8 cellular contexts compared by ENCODE assay signal in the genomic region with DNA sequence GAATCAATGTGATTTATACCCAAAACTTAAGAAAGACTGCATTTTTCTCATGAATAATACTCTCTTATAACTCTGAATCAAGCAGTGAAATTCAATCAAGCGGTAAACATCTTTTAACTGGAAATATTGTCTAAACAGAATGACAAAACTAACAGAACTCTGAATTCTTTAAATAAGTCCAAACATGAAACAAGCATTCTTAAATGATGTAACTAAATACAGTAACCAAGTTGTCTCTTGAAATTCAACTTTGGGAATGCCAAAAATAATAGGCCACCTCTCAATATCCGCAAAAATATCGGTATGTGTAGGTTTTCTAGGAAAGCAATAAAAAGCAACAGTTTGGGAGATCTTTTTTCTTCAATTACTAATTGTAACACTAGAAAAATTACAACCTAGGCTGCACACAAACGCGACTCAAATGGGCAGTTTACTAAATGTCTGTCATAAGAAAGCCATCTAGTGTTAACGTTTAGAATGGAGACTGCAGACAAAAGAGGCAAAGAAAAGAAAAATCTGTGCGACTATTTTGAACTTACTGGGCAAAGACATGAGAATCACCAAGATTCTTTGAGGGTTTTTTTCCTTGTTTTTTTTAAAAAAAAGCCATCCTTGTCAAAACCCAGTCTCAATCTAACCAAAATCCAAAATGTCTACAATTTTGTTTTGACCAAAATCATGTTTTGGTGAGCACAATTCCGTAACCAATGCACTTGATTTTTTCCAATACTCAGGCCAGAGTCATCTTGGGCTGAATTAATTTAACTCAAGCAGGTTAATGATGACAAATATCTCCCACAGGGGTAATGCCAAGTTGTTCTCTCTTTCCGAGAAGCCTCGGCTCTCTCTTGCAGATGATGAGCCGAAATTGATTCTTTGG. TPM values are rescaled to one million over a fixed set of nuclear protein-coding genes. Genes with fewer than 3 reads are reported as not detected.
DNase-seq lines count a peak whose midpoint lies in the region; ATAC-seq, FAIRE-seq and TF ChIP-seq lines count a peak whose summit lies in the region.

No MANE protein-coding gene starts in this region.

- H3K4me3 Mint-ChIP-seq in activated CD8-positive, alpha-beta T cell treated with anti-CD3 and anti-CD28 coated beads for 36 hours = peak overlapping the region; percentile 76

- peak; percentile 49 for TF ChIP-seq CTCF in D721Med (IDR thresholded peaks at IDR 0.05; ENCODE audit: insufficient read depth, missing control alignments)
- TF ChIP-seq CTCF in activated CD8-positive, alpha-beta T cell treated with anti-CD3 and anti-CD28 coated beads for 36 hours (IDR thresholded peaks at IDR 0.05) = peak; percentile 19
- peak; percentile 34 for TF ChIP-seq CTCF in psoas muscle (IDR thresholded peaks at IDR 0.05)

- 15 to 19% (median 16%) methylated on average over 11 of the region's 11 CpGs for WGBS in psoas muscle, 3 donors

- intact Hi-C loops in activated CD8-positive, alpha-beta T cell treated with anti-CD3 and anti-CD28 coated beads for 36 hours (cut with micrococcal nuclease) = loop anchor here (10.0 kb wide), 1 partner anchor 764 kb away; no protein-coding TSS in a partner anchor
- intact Hi-C loops in psoas muscle (cut with DNase I) = loop anchor here (2.0 to 10.0 kb wide), 7 partner anchors 76 to 764 kb away; no protein-coding TSS in a partner anchor

- DNase-seq in D721Med (ENCODE audit: insufficient read length, low spot score) (no peak), KG1 (lab: John Stamatoyannopoulos, UW) (peak; percentile 9), frontal cortex (ENCODE audit: low spot score in 2 of 2) (peak in 1 of 2 donors; percentile 46), psoas muscle (no peak)
- no peak for DNase-seq in activated CD8-positive, alpha-beta T cell treated with anti-CD3 and anti-CD28 coated beads for 36 hours
- DNase-seq in activated effector memory CD4-positive, alpha-beta T cell treated with anti-CD3 and anti-CD28 coated beads, Interleukin-2, amount 50 U/mL, for 16 hours = no peak
- no peak for DNase-seq in stimulated activated CD4-positive, alpha-beta T cell treated with anti-CD3 and anti-CD28 coated beads, Interleukin-2, amount 100 ng/mL, for 48 hours

- POLR2A ChIA-PET in activated CD8-positive, alpha-beta T cell treated with anti-CD3 and anti-CD28 coated beads for 36 hours (lab: Charles Lee) = no interaction called here

- H3K36me3 ChIP-seq in psoas muscle (ENCODE audit: insufficient read depth in 1 of 2, low read depth in 1 of 2) = no peaks in the 10 kb centered on the region

- H3K36me3 Mint-ChIP-seq in activated CD8-positive, alpha-beta T cell treated with anti-CD3 and anti-CD28 coated beads for 36 hours (ENCODE audit: low read depth) = no peaks in the 10 kb centered on the region

- peak overlapping the region; percentile 89 for H3K27ac ChIP-seq in psoas muscle

- FAIRE-seq in D721Med (lab: Jason Lieb, UNC) = peak; percentile 83
- peak; percentile 93 for FAIRE-seq in frontal cortex (lab: Jason Lieb, UNC)

- H3K4me1 ChIP-seq in psoas muscle = peaks cover 11% of the 10 kb centered on the region

- peaks cover 22% of the 10 kb centered on the region for H3K27me3 Mint-ChIP-seq in activated CD8-positive, alpha-beta T cell treated with anti-CD3 and anti-CD28 coated beads for 36 hours

- CTCF ChIA-PET in activated CD8-positive, alpha-beta T cell treated with anti-CD3 and anti-CD28 coated beads for 36 hours (lab: Charles Lee) = interaction anchor here (1.1 to 2.5 kb wide), 6 partner anchors 13 to 762 kb away, joined by 3 to 10 read pairs (median 6); no protein-coding TSS in a partner anchor

- no peak for ATAC-seq in activated CD8-positive, alpha-beta T cell treated with anti-CD3 and anti-CD28 coated beads for 36 hours
- no peak for ATAC-seq in psoas muscle
- ATAC-seq in HG03571 (IDR thresholded peaks at IDR 0.05; ENCODE audit: unreplicated experiment) = no peak

- H3K9me3 Mint-ChIP-seq in activated CD8-positive, alpha-beta T cell treated with anti-CD3 and anti-CD28 coated beads for 36 hours = no peaks in the 10 kb centered on the region

- H3K4me1 Mint-ChIP-seq in activated CD8-positive, alpha-beta T cell treated with anti-CD3 and anti-CD28 coated beads for 36 hours (ENCODE audit: low read depth) = peaks cover 25% of the 10 kb centered on the region

- no peaks in the 10 kb centered on the region for H3K27me3 ChIP-seq in psoas muscle (ENCODE audit: insufficient read depth in 3 of 3, low read length in 2 of 3)

- H3K27ac Mint-ChIP-seq in activated CD8-positive, alpha-beta T cell treated with anti-CD3 and anti-CD28 coated beads for 36 hours = no peak overlapping the region

- H3K9me3 ChIP-seq in psoas muscle = no peaks in the 10 kb centered on the region

- peak overlapping the region; percentile 97 for H3K4me3 ChIP-seq in psoas muscle

RNA-seq across cellular contexts. Expression of a gene that starts 1.4 kb away (rescaled TPM):
- 1 to 10 TPM; 1.7 TPM for total RNA-seq in activated CD8-positive, alpha-beta T cell treated with anti-CD3 and anti-CD28 coated beads for 36 hours
- total RNA-seq in frontal cortex (34.2 TPM), psoas muscle (10 to 100 TPM in 3 of 4 donors, 1 to 10 TPM in 1; 4.3 to 54.4 (median 14.8) TPM)
- polyA plus RNA-seq in psoas muscle = 1 to 10 TPM; 5.9 to 9.4 (median 6.2) TPM
